8 cellular contexts compared by ENCODE assay signal in genomic region chrX:40266490-40267333, GRCh38.
A peak's percentile ranks its signal among the peaks of the same experiment; 100 is the strongest.
DNase-seq lines count a peak whose midpoint lies in the region; ATAC-seq and TF ChIP-seq lines count a peak whose summit lies in the region.

No MANE protein-coding gene starts in this region.

- peak overlapping the region; percentile 51 for H3K27ac Mint-ChIP-seq in activated naive CD8-positive, alpha-beta T cell treated with anti-CD3 and anti-CD28 coated beads for 36 hours

- no peaks in the 10 kb centered on the region for H3K36me3 Mint-ChIP-seq in activated naive CD8-positive, alpha-beta T cell treated with anti-CD3 and anti-CD28 coated beads for 36 hours

- no peak for TF ChIP-seq POLR2A in ovary (IDR thresholded peaks at IDR 0.05)

- ATAC-seq in Right ventricle myocardium superior (ENCODE audit: poor library complexity) (peak; percentile 95), HG03571 (IDR thresholded peaks at IDR 0.05; ENCODE audit: unreplicated experiment) (no peak)

- H3K9ac ChIP-seq in ES-I3 (ENCODE audit: low read depth, low read length) = peak overlapping the region; percentile 48; the same call in 1 of the 2 replicates

- TF ChIP-seq EP300 in ovary (IDR thresholded peaks at IDR 0.05) = no peak

- H3K9me3 Mint-ChIP-seq in activated naive CD8-positive, alpha-beta T cell treated with anti-CD3 and anti-CD28 coated beads for 36 hours = no peaks in the 10 kb centered on the region

- H3K4me3 ChIP-seq in ovary = peak overlapping the region; percentile 42

- peak overlapping the region in 1 of 2 donors; percentile 72 for H3K27ac ChIP-seq in ovary

- peaks cover 2% of the 10 kb centered on the region for H3K4me1 Mint-ChIP-seq in activated naive CD8-positive, alpha-beta T cell treated with anti-CD3 and anti-CD28 coated beads for 36 hours

- H3K9me3 ChIP-seq in ES-I3 (ENCODE audit: control insufficient read depth, insufficient read depth, low read length) (no peaks in the 10 kb centered on the region), ovary (no peaks in the 10 kb centered on the region)

- intact Hi-C loops in Right ventricle myocardium superior (cut with DNase I) (loop anchor here (10.0 kb wide), 3 partner anchors 198 to 532 kb away; no protein-coding TSS in a partner anchor), ovary (cut with DNase I) (loop anchor here in 2 of 4 donors (10.0 kb wide), 3 partner anchors 162 to 452 kb away; no protein-coding TSS in a partner anchor)

- peaks cover 16% of the 10 kb centered on the region; the same call in 1 of the 2 replicates for H3K4me1 ChIP-seq in ES-I3 (ENCODE audit: insufficient read depth, low read length)
- peaks cover 6% of the 10 kb centered on the region for H3K4me1 ChIP-seq in ovary (ENCODE audit: insufficient read depth)

- H3K36me3 ChIP-seq in ES-I3 (ENCODE audit: insufficient read depth, low read length) = no peaks in the 10 kb centered on the region
- no peaks in the 10 kb centered on the region for H3K36me3 ChIP-seq in ovary

- peak; percentile 43 to 59 (median 51) for TF ChIP-seq CTCF in ovary (IDR thresholded peaks at IDR 0.05)

- peak overlapping the region; percentile 65 for H3K4me3 Mint-ChIP-seq in activated naive CD8-positive, alpha-beta T cell treated with anti-CD3 and anti-CD28 coated beads for 36 hours

- in situ Hi-C loops in SK-MEL-5 (cut with HindIII; ENCODE audit: low pct_unique_long_range_greater_than_20kb, low sequenced_read_pairs) = no loop called here

- H3K27me3 Mint-ChIP-seq in activated naive CD8-positive, alpha-beta T cell treated with anti-CD3 and anti-CD28 coated beads for 36 hours = no peaks in the 10 kb centered on the region

- 9 to 12% (median 10%) methylated on average over 41 to 42 of the region's 42 CpGs for WGBS in ovary, 3 donors

- H3K27me3 ChIP-seq in ovary = no peaks in the 10 kb centered on the region

- peak; percentile 49 to 58 for DNase-seq in Kasumi-1 (lab: John Stamatoyannopoulos, UW)
- peak; percentile 61 for DNase-seq in SK-MEL-5 (ENCODE audit: low read depth, low spot score)
- DNase-seq in activated naive CD8-positive, alpha-beta T cell treated with anti-CD3 and anti-CD28 coated beads for 36 hours = peak; percentile 52
- DNase-seq in Right ventricle myocardium superior = peak; percentile 80
- DNase-seq in ovary = peak; percentile 61 to 83 (median 75)
- DNase-seq in ureter (ENCODE audit: low spot score) = peak; percentile 74
